23 cellular contexts compared by ENCODE assay signal in the genomic region with DNA sequence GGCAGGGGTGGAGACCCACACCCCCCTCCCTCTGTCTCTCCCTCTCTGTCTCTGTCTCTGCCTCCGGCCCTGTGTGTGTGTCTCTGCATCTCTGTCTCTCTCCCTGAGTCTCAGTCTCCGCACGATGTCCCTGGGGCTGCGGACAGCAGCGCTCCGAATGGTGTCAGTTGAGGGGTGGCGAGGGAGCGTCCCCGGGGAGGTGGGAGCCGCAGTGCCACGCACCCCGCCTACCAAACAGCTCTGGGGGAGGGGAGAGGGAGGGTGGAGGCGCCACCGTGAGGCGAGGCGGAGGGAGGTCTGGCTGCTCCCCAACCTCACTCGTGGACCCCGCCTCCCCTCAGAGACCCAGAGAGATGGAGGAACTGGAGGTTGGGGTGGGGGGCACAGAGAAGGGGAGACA. TPM values are rescaled to one million over a fixed set of nuclear protein-coding genes. Genes with fewer than 3 reads are reported as not detected.
DNase-seq lines count a peak whose midpoint lies in the region; ATAC-seq, FAIRE-seq and TF ChIP-seq lines count a peak whose summit lies in the region.
"Had no signal": no experiment of that assay in that cellular context is flagged by ENCODE, and none has a peak within 500 bp of the region (broad histone marks: within the 10 kb centered on the region; RNA-seq: fewer than 3 reads in every experiment).

No MANE protein-coding gene starts in this region.

- CTCF ChIA-PET in A673 (lab: Charles Lee) (no interaction called here), K562 (lab: Yijun Ruan, JAX; ENCODE audit: low intra/inter-chr PET ratio) (no interaction called here)

- H3K4me3 ChIP-seq in A673 (ENCODE audit: low read depth, low read length, poor library complexity, severe bottlenecking) (no peak overlapping the region), K562 (no peak overlapping the region)
- H3K4me3 ChIP-seq: PC-9, SJCRH30, thyroid gland had no signal

- H3K27me3 ChIP-seq in A673 (replicated peaks; ENCODE audit: insufficient read depth, low read depth, low read length, poor library complexity) (peaks cover 9% of the 10 kb centered on the region), K562 (ENCODE audit: control insufficient read depth in 2 of 2, insufficient read depth in 2 of 2, low read length in 2 of 2) (peaks cover 10 to 31% of the 10 kb centered on the region in 2 experiments; a peak in 4 of 5 replicates)

- in situ Hi-C loops in K562 (cut with MboI): no loop called here

- no peaks in the 10 kb centered on the region for H3K9me1 ChIP-seq in K562 (ENCODE audit: control insufficient read depth, insufficient read depth, low read length)

- DNase-seq in A673 (ENCODE audit: low spot score) (no peak), GM10266 (ENCODE audit: extremely low spot score) (no peak), K562 (ENCODE audit: extremely low read depth in 1 of 4, low spot score in 3 of 4) (peak in 2 of 4 experiments; percentile 59 to 70), H54 (ENCODE audit: insufficient read length, low spot score) (no peak), frontal cortex (ENCODE audit: low spot score in 2 of 2) (no peak), NCI-H187 (lab: John Stamatoyannopoulos, UW) (no peak)
- DNase-seq: activated CD4-positive, alpha-beta memory T cell treated with anti-CD3 and anti-CD28 coated beads, Interleukin-2, amount 10 ng/mL, durations not matched to agents 7 days and 5 days; activated gamma-delta T cell; activated T-cell treated with anti-CD3 and anti-CD28 coated beads for 4 hours; CD4-positive, CD25-positive, alpha-beta regulatory T cell; GDM1; KBM-7; left cardiac atrium; NCI-H1694 treated with DMSO at 0.1 percent for 48 hours; NCI-H774; PC-9; SJCRH30; stimulated activated CD4-positive, alpha-beta T cell treated with anti-CD3 and anti-CD28 coated beads, Interleukin-1b, Interleukin-23, amount 100 ng/mL, for 48 hours; stimulated activated naive CD4-positive, alpha-beta T cell; thyroid gland; WERI-Rb-1 had no signal

- peaks cover 4% of the 10 kb centered on the region for H3K4me1 ChIP-seq in A673 (ENCODE audit: insufficient read depth, low read length, poor library complexity, severe bottlenecking)
- peaks cover 0 to 23% of the 10 kb centered on the region in 2 experiments; a peak in 3 of 5 replicates for H3K4me1 ChIP-seq in K562 (replicated peaks in 1 of 2; ENCODE audit: control insufficient read depth in 2 of 2, insufficient read depth in 2 of 2, low read length in 2 of 2)
- H3K4me1 ChIP-seq: SJCRH30, thyroid gland had no signal

- no peak overlapping the region for H2AFZ ChIP-seq in K562 (ENCODE audit: low read depth, low read length)
- H2AFZ ChIP-seq: PC-9 had no signal

- TF ChIP-seq RAD21 in K562 (CRISPR knock-in tag; conservative IDR thresholded peaks at IDR 0.05 in 1 of 2, IDR thresholded peaks at IDR 0.05 in 1 of 2): no peak

- FAIRE-seq in K562 (lab: Jason Lieb, UNC): no peak
- no peak for FAIRE-seq in H54 (lab: Jason Lieb, UNC)
- FAIRE-seq in frontal cortex (lab: Jason Lieb, UNC): no peak
- FAIRE-seq: colon had no signal

- peaks cover 8% of the 10 kb centered on the region; the same call in 1 of the 2 replicates for H4K20me1 ChIP-seq in K562 (replicated peaks; ENCODE audit: control insufficient read depth, insufficient read depth, low read length)

- H3K9me3 ChIP-seq in A673 (ENCODE audit: low read depth, low read length, poor library complexity, severe bottlenecking) (no peaks in the 10 kb centered on the region), K562 (replicated peaks; ENCODE audit: control insufficient read depth, insufficient read depth, low read depth, low read length) (no peaks in the 10 kb centered on the region; the same call in 1 of the 2 replicates)
- H3K9me3 ChIP-seq: SJCRH30, thyroid gland had no signal

- no peak overlapping the region for H3K9ac ChIP-seq in K562 (ENCODE audit: insufficient read depth in 1 of 2, low read depth in 2 of 2, low read length in 2 of 2)

- TF ChIP-seq EP300 in K562 (IDR thresholded peaks at IDR 0.05; ENCODE audit: low read length): no peak

- intact Hi-C loops in A673 (cut with micrococcal nuclease; ENCODE audit: unreplicated experiment): no loop called here
- intact Hi-C loops in K562 (cut with micrococcal nuclease): no loop called here

- peak; percentile 34; the same call in 2 of the 3 replicates for ATAC-seq in K562
- ATAC-seq: left cardiac atrium had no signal

- TF ChIP-seq CTCF in A673 (conservative IDR thresholded peaks at IDR 0.05; ENCODE audit: low read depth, low read length) (0 out of 2 replicates have a peak, but pooled peaks have one; percentile 20), GM10266 (IDR thresholded peaks at IDR 0.05; ENCODE audit: control insufficient read depth, insufficient read depth, low read depth, missing control alignments) (peak; percentile 16), K562 (IDR thresholded peaks at IDR 0.05 in 2 of 3, conservative IDR thresholded peaks at IDR 0.05 in 1 of 3; ENCODE audit: insufficient read depth in 2 of 3, low read depth in 1 of 3, low read length in 3 of 3) (no peak)

- H3K79me2 ChIP-seq in K562 (ENCODE audit: control insufficient read depth, insufficient read depth, low read length): no peaks in the 10 kb centered on the region

- TF ChIP-seq POLR2A in K562 (conservative IDR thresholded peaks at IDR 0.05) (no peak), H54 (IDR thresholded peaks at IDR 0.05; ENCODE audit: low read depth, low read length) (no peak)

- H3K4me2 ChIP-seq in K562 (ENCODE audit: insufficient read depth, low read length): no peak overlapping the region
- H3K4me2 ChIP-seq: PC-9 had no signal

- no peak overlapping the region for H3K27ac ChIP-seq in A673 (ENCODE audit: low read depth, low read length, poor library complexity, severe bottlenecking)
- H3K27ac ChIP-seq in K562 (ENCODE audit: extremely low read depth, low read depth, low read length): no peak overlapping the region
- H3K27ac ChIP-seq: PC-9, SJCRH30, thyroid gland, WERI-Rb-1 had no signal

- 32% methylated on average over 5 of the region's 18 CpGs for WGBS in K562 (ENCODE audit: insufficient coverage, low coverage, missing lambda C conversion rate)

- POLR2A ChIA-PET in A673 (lab: Charles Lee; ENCODE audit: low non-redundant PET): no interaction called here
- POLR2A ChIA-PET in K562 (lab: Yijun Ruan, JAX): interaction anchor here (1.1 kb wide), 1 partner anchor 9 kb away, joined by 4 read pairs; no protein-coding TSS in a partner anchor

- H3K36me3 ChIP-seq in A673 (ENCODE audit: insufficient read depth, low read length, poor library complexity, severe bottlenecking): no peaks in the 10 kb centered on the region
- H3K36me3 ChIP-seq in K562 (ENCODE audit: control insufficient read depth, insufficient read depth, low read length): no peaks in the 10 kb centered on the region
- H3K36me3 ChIP-seq: SJCRH30, thyroid gland, WERI-Rb-1 had no signal

- BruUV-seq in A673 (replicated peaks; lab: Mats Ljungman, UMichigan): no TSS peak
- no TSS peak for BruUV-seq in K562 (replicated peaks; lab: Mats Ljungman, UMichigan)

RNA-seq across cellular contexts. Expression of gene ERFL, which starts 7.4 kb away (rescaled TPM):
- total RNA-seq in A673 (2021) (0.95 and 1.2 TPM in 2 replicates), K562 (2014; rRNA removed) (0.16 and 0.32 TPM in 2 replicates), K562 (2014; rRNA removed; fragmentation: Illumina TruSeq; extraction: Trizol) (0.10 TPM in 1 of 2 replicates, not detected in the other), K562 (2015; rRNA removed; fragmentation: Illumina TruSeq; extraction: Trizol) (0.11 TPM in 1 of 2 replicates, not detected in the other), K562 (2021) (0.67 and 0.75 TPM in 2 replicates), frontal cortex (not detected)
- 0.63 and 1.7 TPM in 2 replicates for total RNA-seq in K562 (2011; cell fraction: chromatin; rRNA removed; ENCODE audit: low replicate concordance)
- total RNA-seq in K562 (2011; cell fraction: nucleolus; rRNA removed): 0.79 and 1.3 TPM in 2 replicates
- total RNA-seq in K562 (2011; cell fraction: nucleoplasm; rRNA removed): 0.73 and 1.1 TPM in 2 replicates
- polyA plus RNA-seq in K562 (2011; rRNA removed) (0.07 and 0.32 TPM in 2 replicates), K562 (2014; fragmentation: Illumina TruSeq; extraction: Trizol) (0.31 and 0.50 TPM in 2 replicates), K562 (2014; fragmentation: Nextera tagmentation; extraction: Ambion mirVana) (not detected), K562 (2014; rRNA removed) (0.31 and 0.33 TPM in 2 replicates)
- polyA plus RNA-seq in K562 (2011; cell fraction: cytosol; rRNA removed): 0.22 and 0.25 TPM in 2 replicates
- polyA plus RNA-seq in K562 (2011; cell fraction: nucleus; rRNA removed): 2.9 and 3.3 TPM in 2 replicates
- 0.76 and 0.94 TPM in 2 replicates for polyA plus RNA-seq in K562 (2012)
- not detected in 2 replicates for polyA minus RNA-seq in K562 (2011; rRNA and poly(A)+ RNA removed)
- not detected in 2 replicates for polyA minus RNA-seq in K562 (2011; cell fraction: cytosol; rRNA and poly(A)+ RNA removed)
- 0.40 and 0.67 TPM in 2 replicates for polyA minus RNA-seq in K562 (2011; cell fraction: nucleus; rRNA and poly(A)+ RNA removed)
- total RNA-seq: SJCRH30 had no signal
- polyA plus RNA-seq: CD4-positive, CD25-positive, alpha-beta regulatory T cell had no signal

RNA-seq across cellular contexts. Expression of gene ARHGEF1, which starts 37.9 kb away (rescaled TPM):
- 159 and 164 TPM in 2 replicates for total RNA-seq in A673 (2021)
- total RNA-seq in K562 (2011; cell fraction: chromatin; rRNA removed; ENCODE audit: low replicate concordance): 190 and 355 TPM in 2 replicates
- total RNA-seq in K562 (2011; cell fraction: nucleolus; rRNA removed): 134 and 150 TPM in 2 replicates
- 174 and 273 TPM in 2 replicates for total RNA-seq in K562 (2011; cell fraction: nucleoplasm; rRNA removed)
- total RNA-seq in K562 (2014; rRNA removed): 56.7 and 79.1 TPM in 2 replicates
- 8.3 and 11.2 TPM in 2 replicates for total RNA-seq in K562 (2014; rRNA removed; fragmentation: Illumina TruSeq; extraction: Trizol)
- 27.1 and 27.5 TPM in 2 replicates for total RNA-seq in K562 (2015; rRNA removed; fragmentation: Illumina TruSeq; extraction: Trizol)
- 126 and 149 TPM in 2 replicates for total RNA-seq in K562 (2021)
- 29.8 and 50.5 TPM in 2 replicates for polyA plus RNA-seq in K562 (2011; rRNA removed)
- 56.0 and 95.1 TPM in 2 replicates for polyA plus RNA-seq in K562 (2011; cell fraction: cytosol; rRNA removed)
- polyA plus RNA-seq in K562 (2011; cell fraction: nucleus; rRNA removed): 165 and 197 TPM in 2 replicates
- 74.3 and 126 TPM in 2 replicates for polyA plus RNA-seq in K562 (2012)
- 39.8 and 71.1 TPM in 2 replicates for polyA plus RNA-seq in K562 (2014; fragmentation: Illumina TruSeq; extraction: Trizol)
- 1 to 10 TPM; 1.9 to 4.4 TPM for polyA plus RNA-seq in K562 (2014; fragmentation: Nextera tagmentation; extraction: Ambion mirVana)
- 86.0 and 112 TPM in 2 replicates for polyA plus RNA-seq in K562 (2014; rRNA removed)
- 15.0 and 21.2 TPM in 2 replicates for polyA minus RNA-seq in K562 (2011; rRNA and poly(A)+ RNA removed)
- 48.5 and 52.9 TPM in 2 replicates for polyA minus RNA-seq in K562 (2011; cell fraction: cytosol; rRNA and poly(A)+ RNA removed)
- polyA minus RNA-seq in K562 (2011; cell fraction: nucleus; rRNA and poly(A)+ RNA removed): 38.0 and 42.7 TPM in 2 replicates
- total RNA-seq in frontal cortex: 10.2 TPM

RNA-seq across cellular contexts. Expression of gene RABAC1, which starts 38.2 kb away (rescaled TPM):
- 114 and 124 TPM in 2 replicates for total RNA-seq in A673 (2021)
- 19.9 and 51.2 TPM in 2 replicates for total RNA-seq in K562 (2011; cell fraction: chromatin; rRNA removed; ENCODE audit: low replicate concordance)
- 69.7 and 71.9 TPM in 2 replicates for total RNA-seq in K562 (2011; cell fraction: nucleolus; rRNA removed)
- total RNA-seq in K562 (2011; cell fraction: nucleoplasm; rRNA removed): 51.7 and 54.7 TPM in 2 replicates
- total RNA-seq in K562 (2014; rRNA removed): 24.5 and 32.7 TPM in 2 replicates
- 2.5 and 4.6 TPM in 2 replicates for total RNA-seq in K562 (2014; rRNA removed; fragmentation: Illumina TruSeq; extraction: Trizol)
- 7.1 and 7.2 TPM in 2 replicates for total RNA-seq in K562 (2015; rRNA removed; fragmentation: Illumina TruSeq; extraction: Trizol)
- total RNA-seq in K562 (2021): 23.2 and 24.0 TPM in 2 replicates
- 17.7 and 36.3 TPM in 2 replicates for polyA plus RNA-seq in K562 (2011; rRNA removed)
- polyA plus RNA-seq in K562 (2011; cell fraction: cytosol; rRNA removed): 84.6 and 116 TPM in 2 replicates
- polyA plus RNA-seq in K562 (2011; cell fraction: nucleus; rRNA removed): 38.9 and 57.8 TPM in 2 replicates
- 22.9 and 60.5 TPM in 2 replicates for polyA plus RNA-seq in K562 (2012)
- polyA plus RNA-seq in K562 (2014; fragmentation: Illumina TruSeq; extraction: Trizol): 2.4 and 7.8 TPM in 2 replicates
- 1 to 10 TPM; 5.2 to 9.3 TPM for polyA plus RNA-seq in K562 (2014; fragmentation: Nextera tagmentation; extraction: Ambion mirVana)
- polyA plus RNA-seq in K562 (2014; rRNA removed): 28.1 and 44.0 TPM in 2 replicates
- 8.2 and 10.6 TPM in 2 replicates for polyA minus RNA-seq in K562 (2011; rRNA and poly(A)+ RNA removed)
- polyA minus RNA-seq in K562 (2011; cell fraction: cytosol; rRNA and poly(A)+ RNA removed): 7.3 and 10.4 TPM in 2 replicates
- polyA minus RNA-seq in K562 (2011; cell fraction: nucleus; rRNA and poly(A)+ RNA removed): 12.3 and 23.0 TPM in 2 replicates
- 90.9 TPM for total RNA-seq in frontal cortex

RNA-seq across cellular contexts. Expression of gene CD79A, which starts 43.8 kb away (rescaled TPM):
- total RNA-seq in A673 (2021) (14.4 and 17.8 TPM in 2 replicates), K562 (2014; rRNA removed) (not detected in 2 replicates), K562 (2014; rRNA removed; fragmentation: Illumina TruSeq; extraction: Trizol) (not detected in 2 replicates), K562 (2015; rRNA removed; fragmentation: Illumina TruSeq; extraction: Trizol) (0.11 and 0.19 TPM in 2 replicates), K562 (2021) (0.38 and 0.42 TPM in 2 replicates), frontal cortex (not detected)
- 0.23 TPM in 1 of 2 replicates, not detected in the other for total RNA-seq in K562 (2011; cell fraction: chromatin; rRNA removed; ENCODE audit: low replicate concordance)
- 0.33 and 0.53 TPM in 2 replicates for total RNA-seq in K562 (2011; cell fraction: nucleolus; rRNA removed)
- total RNA-seq in K562 (2011; cell fraction: nucleoplasm; rRNA removed): not detected in 2 replicates
- polyA plus RNA-seq in K562 (2011; rRNA removed) (0.10 and 0.37 TPM in 2 replicates), K562 (2014; fragmentation: Illumina TruSeq; extraction: Trizol) (0.22 TPM in 1 of 2 replicates, not detected in the other), K562 (2014; fragmentation: Nextera tagmentation; extraction: Ambion mirVana) (under 1 TPM in 1 of 2 experiments, not detected in 1; 0.04 TPM), K562 (2014; rRNA removed) (0.72 TPM in 1 of 2 replicates, not detected in the other)
- 0.42 and 0.46 TPM in 2 replicates for polyA plus RNA-seq in K562 (2011; cell fraction: cytosol; rRNA removed)
- polyA plus RNA-seq in K562 (2011; cell fraction: nucleus; rRNA removed): 0.17 and 0.28 TPM in 2 replicates
- polyA plus RNA-seq in K562 (2012): 0.21 and 0.30 TPM in 2 replicates
- not detected in 2 replicates for polyA minus RNA-seq in K562 (2011; rRNA and poly(A)+ RNA removed)
- polyA minus RNA-seq in K562 (2011; cell fraction: cytosol; rRNA and poly(A)+ RNA removed): not detected in 2 replicates
- not detected in 2 replicates for polyA minus RNA-seq in K562 (2011; cell fraction: nucleus; rRNA and poly(A)+ RNA removed)
- polyA plus RNA-seq: neural cell had no signal

Comparison
In these comparisons a context has a peak if more than half of its experiments do, and no peak if none do; other contexts are left out.
1. CTCF ChIP-seq: peak in A673 (single experiment) and GM10266 (single experiment); none in K562 (0 of 3).